Comparison of ENCODE assay signal across 7 cellular contexts in the genomic region with DNA sequence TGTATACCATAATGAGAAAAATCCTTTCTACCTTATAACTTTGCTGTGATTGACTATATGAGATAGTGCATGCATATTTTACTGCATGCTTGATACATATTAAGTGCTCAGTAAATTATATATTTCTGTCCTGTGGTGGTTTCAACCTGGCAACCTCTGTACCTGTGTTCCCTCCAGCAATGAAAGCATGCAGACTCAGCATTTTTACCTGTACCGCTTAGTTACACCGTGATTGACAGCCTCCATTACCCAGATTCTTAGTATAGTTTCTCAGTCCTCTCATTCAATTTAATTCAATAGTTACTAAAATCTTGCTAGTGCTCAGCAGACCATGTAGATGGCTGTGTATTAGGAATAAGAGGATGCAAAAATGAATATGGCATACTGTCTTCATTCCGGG.
"Had no signal": no experiment of that assay in that cellular context is flagged by ENCODE, and none has a peak within 500 bp of the region (broad histone marks: within the 10 kb centered on the region; RNA-seq: fewer than 3 reads in every experiment).

No MANE protein-coding gene starts in this region.

- H2AFZ ChIP-seq: GM23338 had no signal

- H3K4me3 ChIP-seq: GM23338, HAP-1 had no signal

- H3K4me1 ChIP-seq: HAP-1 had no signal

- H3K36me3 ChIP-seq: HAP-1 had no signal

- H3K4me2 ChIP-seq: GM23338, KMS-11 had no signal

- FAIRE-seq: HTR-8/SVneo had no signal

- H3K27ac ChIP-seq: KMS-11 had no signal

- ATAC-seq: GM23338, HCT116 had no signal

- H3K9ac ChIP-seq: KMS-11 had no signal

- DNase-seq: H7, KBM-7 had no signal

- H3K9me3 ChIP-seq: HAP-1 had no signal
